In genomic region chr15:73717802-73718201, GRCh38 we compare ENCODE assay signal across 1 cellular context.
TF ChIP-seq lines count a peak whose summit lies in the region.

No MANE protein-coding gene starts in this region.

TF ChIP-seq in WTC11, 78 proteins besides CTCF, POLR2A, EP300 and RAD21 (continued from another document):
- TF ChIP-seq ZNF532 (CRISPR knock-in tag; IDR thresholded peaks at IDR 0.05; ENCODE audit: borderline replicate concordance) (no peak), OVOL2 (CRISPR knock-in tag; IDR thresholded peaks at IDR 0.05; ENCODE audit: borderline replicate concordance) (no peak), MAX (CRISPR knock-in tag; IDR thresholded peaks at IDR 0.05) (no peak), FOXP1 (CRISPR knock-in tag; IDR thresholded peaks at IDR 0.05; ENCODE audit: borderline replicate concordance) (no peak), SP1 (CRISPR knock-in tag; conservative IDR thresholded peaks at IDR 0.05) (no peak), TCF7 (CRISPR knock-in tag; IDR thresholded peaks at IDR 0.05; ENCODE audit: low read depth) (no peak), ATF3 (CRISPR knock-in tag; conservative IDR thresholded peaks at IDR 0.05) (no peak), GABPB1 (CRISPR knock-in tag; IDR thresholded peaks at IDR 0.05) (no peak), CDX4 (CRISPR knock-in tag; IDR thresholded peaks at IDR 0.05; ENCODE audit: borderline replicate concordance) (no peak), MYBL2 (CRISPR knock-in tag; IDR thresholded peaks at IDR 0.05) (no peak), ZNF232 (CRISPR knock-in tag; IDR thresholded peaks at IDR 0.05) (no peak), ELF4 (CRISPR knock-in tag; IDR thresholded peaks at IDR 0.05; ENCODE audit: low read depth) (no peak)
